ENCODE assay signal across 8 cellular contexts in genomic region chr20:50190251-50191064, GRCh38. TPM values are rescaled to one million over a fixed set of nuclear protein-coding genes. Genes with fewer than 3 reads are reported as not detected.
A peak's percentile ranks its signal among the peaks of the same experiment; 100 is the strongest.
DNase-seq lines count a peak whose midpoint lies in the region; ATAC-seq and TF ChIP-seq lines count a peak whose summit lies in the region.

Gene CEBPB (plus strand): TSS chr20:50190830. CDS start chr20:50191034, 204 bp downstream.

- intact Hi-C loops in activated CD8-positive, alpha-beta T cell treated with anti-CD3 and anti-CD28 coated beads for 36 hours (cut with micrococcal nuclease) = loop anchor here (5.0 kb wide), 1 partner anchor 152 kb away; no protein-coding TSS in a partner anchor

- peaks cover 17% of the 10 kb centered on the region for H3K4me1 Mint-ChIP-seq in activated CD8-positive, alpha-beta T cell treated with anti-CD3 and anti-CD28 coated beads for 36 hours (ENCODE audit: low read depth)

- no peaks in the 10 kb centered on the region for H3K9me3 ChIP-seq in lung (ENCODE audit: control insufficient read depth in 2 of 2, insufficient read depth in 1 of 2, low read length in 1 of 2)

- ATAC-seq in GM18498 (IDR thresholded peaks at IDR 0.05; ENCODE audit: unreplicated experiment) (peak; percentile 53), HG03280 (IDR thresholded peaks at IDR 0.05; ENCODE audit: unreplicated experiment) (peak; percentile 41), lung (ENCODE audit: insufficient read depth, low FRiP score) (peak; percentile 67)
- peak; percentile 64 for ATAC-seq in activated CD8-positive, alpha-beta T cell treated with anti-CD3 and anti-CD28 coated beads for 36 hours

- peaks cover 7% of the 10 kb centered on the region for H3K27me3 Mint-ChIP-seq in activated CD8-positive, alpha-beta T cell treated with anti-CD3 and anti-CD28 coated beads for 36 hours

- TF ChIP-seq CTCF in 22Rv1 (IDR thresholded peaks at IDR 0.05) (peak; percentile 58), lung (IDR thresholded peaks at IDR 0.05; ENCODE audit: control extremely low read depth, extremely low read depth) (peak; percentile 54)
- TF ChIP-seq CTCF in activated CD8-positive, alpha-beta T cell treated with anti-CD3 and anti-CD28 coated beads for 36 hours (IDR thresholded peaks at IDR 0.05) = peak; percentile 68

- 1% methylated on average over 62 to 89 of the region's 89 CpGs for WGBS in lung, 2 donors

- no peaks in the 10 kb centered on the region for H3K27me3 ChIP-seq in lung (ENCODE audit: control insufficient read depth, insufficient read depth)

- no peaks in the 10 kb centered on the region for H3K9me3 Mint-ChIP-seq in activated CD8-positive, alpha-beta T cell treated with anti-CD3 and anti-CD28 coated beads for 36 hours

- H3K36me3 Mint-ChIP-seq in activated CD8-positive, alpha-beta T cell treated with anti-CD3 and anti-CD28 coated beads for 36 hours (ENCODE audit: low read depth) = peaks cover 23% of the 10 kb centered on the region

- H3K4me3 Mint-ChIP-seq in activated CD8-positive, alpha-beta T cell treated with anti-CD3 and anti-CD28 coated beads for 36 hours = peak within 1 kb of the TSS; percentile 78

- peak within 1 kb of the TSS; percentile 98 for H3K27ac ChIP-seq in 22Rv1
- H3K27ac ChIP-seq in lung (ENCODE audit: low read depth in 1 of 2, low read length in 1 of 2) = peak within 1 kb of the TSS; percentile 92 to 100

- peak within 1 kb of the TSS; percentile 95 for H3K4me3 ChIP-seq in lung

- H3K4me1 ChIP-seq in lung (ENCODE audit: control insufficient read depth in 2 of 2, insufficient read depth in 2 of 2, low read length in 2 of 2) = peaks cover 0 to 16% of the 10 kb centered on the region in 2 donors

- DNase-seq in NCI-H82 (lab: John Stamatoyannopoulos, UW) (peak; percentile 94), ecto neural progenitor cell (ENCODE audit: low spot score) (peak; percentile 95), lung (ENCODE audit: low spot score) (peak; percentile 90)
- DNase-seq in activated CD8-positive, alpha-beta T cell treated with anti-CD3 and anti-CD28 coated beads for 36 hours = peak; percentile 87
- DNase-seq in stimulated activated CD4-positive, alpha-beta T cell treated with anti-CD3 and anti-CD28 coated beads, TNF-alpha, amount 100 ng/mL, for 48 hours (ENCODE audit: low read depth in 3 of 3) = peak; percentile 58 to 86 (median 75)

- H3K27ac Mint-ChIP-seq in activated CD8-positive, alpha-beta T cell treated with anti-CD3 and anti-CD28 coated beads for 36 hours = peak within 1 kb of the TSS; percentile 91

- H3K36me3 ChIP-seq in lung (ENCODE audit: control insufficient read depth in 2 of 2, insufficient read depth in 2 of 2, low read length in 2 of 2) = peaks cover 0 to 19% of the 10 kb centered on the region in 2 donors

- POLR2A ChIA-PET in activated CD8-positive, alpha-beta T cell treated with anti-CD3 and anti-CD28 coated beads for 36 hours (lab: Charles Lee) = interaction anchor here (0.7 to 2.0 kb wide), 13 partner anchors 9 to 395 kb away, joined by 3 to 11 read pairs (median 3); no protein-coding TSS in a partner anchor

- CTCF ChIA-PET in activated CD8-positive, alpha-beta T cell treated with anti-CD3 and anti-CD28 coated beads for 36 hours (lab: Charles Lee) = interaction anchor here (1.0 to 5.7 kb wide), 5 partner anchors 11 to 280 kb away, joined by 3 to 102 read pairs (median 4); no protein-coding TSS in a partner anchor

RNA-seq across cellular contexts. Expression of gene CEBPB, which starts in this region (rescaled TPM):
- 10 to 100 TPM; 27.2 to 28.4 TPM for total RNA-seq in activated CD8-positive, alpha-beta T cell treated with anti-CD3 and anti-CD28 coated beads for 36 hours
- total RNA-seq in lung = 100 to 1,000 TPM in 1 of 2 donors, 10 to 100 TPM in 1; 54.6 to 296 TPM
- polyA plus RNA-seq in lung = 100 to 1,000 TPM in 1 of 2 donors, 10 to 100 TPM in 1; 53.2 to 194 TPM

Comparison
In these comparisons a context has a peak if more than half of its experiments do, and no peak if none do; other contexts are left out.
1. Peak in every context shown above with its lines: DNase-seq, ATAC-seq, H3K4me3 ChIP-seq and H3K27ac ChIP-seq.